In the genomic region with DNA sequence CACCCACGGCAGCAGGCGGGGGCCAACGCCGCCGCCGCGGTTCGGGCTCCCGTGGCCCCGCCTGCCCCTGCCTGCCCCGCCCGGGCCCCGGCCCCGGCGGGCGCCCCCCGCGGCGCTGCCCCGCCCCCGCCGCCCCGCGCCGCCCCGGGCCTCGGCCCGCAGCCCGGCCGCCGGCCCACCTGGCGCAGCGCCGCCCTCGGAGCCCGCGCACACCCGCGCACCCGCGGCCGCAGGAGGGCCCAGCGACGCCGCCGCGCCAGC, we compare ENCODE assay signal across 18 cellular contexts. TPM values are rescaled to one million over a fixed set of nuclear protein-coding genes. Genes with fewer than 3 reads are reported as not detected.
A peak's percentile ranks its signal among the peaks of the same experiment; 100 is the strongest.
DNase-seq lines count a peak whose midpoint lies in the region; ATAC-seq and TF ChIP-seq lines count a peak whose summit lies in the region.
"Had no signal": no experiment of that assay in that cellular context is flagged by ENCODE, and none has a peak within 500 bp of the region (broad histone marks: within the 10 kb centered on the region; RNA-seq: fewer than 3 reads in every experiment).

Gene WNT3A (plus strand): TSS at position 206 of the 261 bp plus-strand sequence. CDS start 131 bp downstream, outside the sequence.

- H3K27me3 ChIP-seq in HUES6 (ENCODE audit: control insufficient read depth, insufficient read depth, low read length) (peaks cover 99% of the 10 kb centered on the region), sigmoid colon (peaks cover 44 to 84% (median 62%) of the 10 kb centered on the region in 3 donors)

- H3K9me3 ChIP-seq in HUES6 (ENCODE audit: control insufficient read depth, insufficient read depth, low read depth, low read length): no peaks in the 10 kb centered on the region
- H3K9me3 ChIP-seq in sigmoid colon: no peaks in the 10 kb centered on the region

- TF ChIP-seq CTCF in MCF 10A (IDR thresholded peaks at IDR 0.05; ENCODE audit: unreplicated experiment) (no peak), sigmoid colon (IDR thresholded peaks at IDR 0.05) (no peak)

- H3K36me3 ChIP-seq in HUES6 (ENCODE audit: control insufficient read depth, insufficient read depth, low read length) (no peaks in the 10 kb centered on the region), sigmoid colon (no peaks in the 10 kb centered on the region)
- H3K36me3 ChIP-seq: BLaER1 had no signal

- H3K36me3 Mint-ChIP-seq in MCF 10A (ENCODE audit: insufficient read depth, unreplicated experiment): peaks cover 4% of the 10 kb centered on the region

- DNase-seq in MCF 10A (ENCODE audit: unreplicated experiment): no peak
- peak; percentile 72 for DNase-seq in iPS-NIHi11 (ENCODE audit: low spot score)
- peak; percentile 21 for DNase-seq in sigmoid colon
- no peak for DNase-seq in stimulated activated CD4-positive, alpha-beta T cell treated with anti-CD3 and anti-CD28 coated beads, Interleukin-2, amount 100 ng/mL, for 48 hours
- no peak for DNase-seq in DMS53 treated with DMSO at 0.1 percent for 48 hours (lab: John Stamatoyannopoulos, UW; ENCODE audit: unreplicated experiment)
- DNase-seq: KBM-7; NCI-H1417 treated with DMSO at 0.1 percent for 48 hours; NCI-H510A; stimulated activated CD4-positive, alpha-beta T cell treated with anti-CD3 and anti-CD28 coated beads, Interleukin-1b, Interleukin-23, amount 100 ng/mL, for 48 hours had no signal

- peaks cover 10% of the 10 kb centered on the region for H3K4me1 Mint-ChIP-seq in MCF 10A (ENCODE audit: insufficient read depth, unreplicated experiment)

- ATAC-seq in HG02678 (IDR thresholded peaks at IDR 0.05; ENCODE audit: unreplicated experiment): no peak
- ATAC-seq in HG02588 (IDR thresholded peaks at IDR 0.05; ENCODE audit: unreplicated experiment): no peak
- ATAC-seq: GM12878 had no signal

- TF ChIP-seq EP300 in sigmoid colon (IDR thresholded peaks at IDR 0.05): no peak

- H3K4me3 ChIP-seq in HUES6 (ENCODE audit: low read depth, low read length): peak within 1 kb of the TSS; percentile 57
- no peak within 1 kb of the TSS for H3K4me3 ChIP-seq in sigmoid colon
- H3K4me3 ChIP-seq: BLaER1, GM12878 had no signal

- peaks cover 37% of the 10 kb centered on the region for H3K27me3 Mint-ChIP-seq in MCF 10A (ENCODE audit: insufficient read depth, unreplicated experiment)

- no peak within 1 kb of the TSS for H3K27ac ChIP-seq in HUES6 (ENCODE audit: low read depth, low read length)
- H3K27ac ChIP-seq in sigmoid colon: no peak within 1 kb of the TSS
- H3K27ac ChIP-seq: BLaER1, epithelial cell of prostate had no signal

- intact Hi-C loops in MCF 10A (cut with micrococcal nuclease): no loop called here
- intact Hi-C loops in sigmoid colon (cut with DNase I): no loop called here

- no peak for TF ChIP-seq POLR2A in sigmoid colon (IDR thresholded peaks at IDR 0.05)

- POLR2A ChIA-PET in MCF 10A (lab: Yijun Ruan, JAX): interaction anchor here (12.0 kb wide), 1 partner anchor 77 kb away, joined by 114 read pairs; the partner anchor contains the start of gene ARF1

- H3K27ac Mint-ChIP-seq in MCF 10A (ENCODE audit: low read depth, unreplicated experiment): no peak within 1 kb of the TSS

- peak within 1 kb of the TSS; percentile 37 for H3K4me3 Mint-ChIP-seq in MCF 10A (ENCODE audit: unreplicated experiment)

- H3K9me3 Mint-ChIP-seq in MCF 10A (ENCODE audit: unreplicated experiment): no peaks in the 10 kb centered on the region

- H3K9ac ChIP-seq in HUES6 (ENCODE audit: low read length): peak within 1 kb of the TSS; percentile 55
- H3K9ac ChIP-seq: BLaER1 had no signal

- peaks cover 44% of the 10 kb centered on the region for H3K4me1 ChIP-seq in HUES6 (ENCODE audit: control insufficient read depth, insufficient read depth, low read length)
- peaks cover 0 to 22% (median 11%) of the 10 kb centered on the region in 4 donors for H3K4me1 ChIP-seq in sigmoid colon

- no TSS peak for BruUV-seq in MCF 10A (replicated peaks; lab: Mats Ljungman, UMichigan)

- WGBS in sigmoid colon, 2 donors: 1% methylated on average over 47 of the region's 47 CpGs

- CTCF ChIA-PET in MCF 10A (lab: Yijun Ruan, JAX): interaction anchor here (0.6 to 4.5 kb wide), 6 partner anchors 8 to 508 kb away, joined by 3 to 42 read pairs (median 5); partner anchors contain the start of gene ARF1

RNA-seq across cellular contexts. Expression of gene WNT3A, which starts in this region (rescaled TPM):
- 0.10 TPM in 1 of 2 replicates, not detected in the other for total RNA-seq in MCF 10A (2022)
- total RNA-seq in sigmoid colon: not detected
- under 1 TPM in 1 of 3 donors, not detected in 2; 0.01 TPM for polyA plus RNA-seq in sigmoid colon
- total RNA-seq: cardiac septum, GM12878, mesenteric fat pad, pulmonary artery endothelial cell had no signal

Comparison
In these comparisons a context has a peak if more than half of its experiments do, and no peak if none do; other contexts are left out.
1. Peak in DNase-seq in sigmoid colon; RNA of the gene not detected or under 1 TPM.